ENCODE assay signal across 10 cellular contexts in genomic region chr3:112132975-112133448, GRCh38. TPM values are rescaled to one million over a fixed set of nuclear protein-coding genes. Genes with fewer than 3 reads are reported as not detected.
DNase-seq lines count a peak whose midpoint lies in the region; ATAC-seq, FAIRE-seq and TF ChIP-seq lines count a peak whose summit lies in the region.
"Had no signal": no experiment of that assay in that cellular context is flagged by ENCODE, and none has a peak within 500 bp of the region (broad histone marks: within the 10 kb centered on the region; RNA-seq: fewer than 3 reads in every experiment).

TSS of gene GCSAM (minus strand) at chr3:112133248. CDS start at chr3:112133120, 128 bp downstream.

- H3F3A ChIP-seq in GM23338 (replicated peaks; ENCODE audit: low read depth) = no peaks in the 10 kb centered on the region

- peaks cover 46 to 94% (median 93%) of the 10 kb centered on the region in 4 donors for H3K4me1 Mint-ChIP-seq in naive thymus-derived CD8-positive, alpha-beta T cell
- H3K4me1 Mint-ChIP-seq in GM23338 = peaks cover 44% of the 10 kb centered on the region

- DNase-seq in GM18507 (ENCODE audit: extremely low spot score, insufficient read length, low read depth) = peak; percentile 54
- DNase-seq in NOMO-1 treated with dmso at 0.1 percent for 144 hours (lab: John Stamatoyannopoulos, UW; ENCODE audit: unreplicated experiment) = peak; percentile 80
- peak; percentile 39 for DNase-seq in activated gamma-delta T cell treated with anti-CD3 and anti-CD28 coated beads, Interleukin-2, amount 50 U/mL, for 16 hours (ENCODE audit: low read depth)
- peak; percentile 37 to 86 (median 68) for DNase-seq in naive thymus-derived CD8-positive, alpha-beta T cell
- DNase-seq in upper lobe of left lung = peak in 1 of 2 donors; percentile 66
- DNase-seq in D721Med (ENCODE audit: insufficient read length, low spot score) = no peak
- DNase-seq in GM23338 (ENCODE audit: low spot score) = no peak

- peak; percentile 100 for FAIRE-seq in GM18507 (lab: Jason Lieb, UNC)
- FAIRE-seq in D721Med (lab: Jason Lieb, UNC) = no peak

- H3K27ac Mint-ChIP-seq in naive thymus-derived CD8-positive, alpha-beta T cell = peak within 1 kb of the TSS; percentile 93 to 99 (median 98)
- no peak within 1 kb of the TSS; the same call in 1 of the 2 replicates for H3K27ac Mint-ChIP-seq in GM23338

- H4K20me1 ChIP-seq in GM23338 (replicated peaks; ENCODE audit: insufficient read depth) = no peaks in the 10 kb centered on the region

- H3K27me3 ChIP-seq in upper lobe of left lung (no peaks in the 10 kb centered on the region), GM23338 (ENCODE audit: insufficient read depth) (no peaks in the 10 kb centered on the region)

- ATAC-seq in HG02763 (IDR thresholded peaks at IDR 0.05; ENCODE audit: unreplicated experiment) (peak; percentile 79), upper lobe of left lung (ENCODE audit: low FRiP score in 2 of 2) (peak; percentile 78 to 82), GM23338 (no peak)
- ATAC-seq in naive thymus-derived CD8-positive, alpha-beta T cell = peak; percentile 73 to 75

- no peaks in the 10 kb centered on the region for H3K79me2 ChIP-seq in GM23338 (replicated peaks; ENCODE audit: insufficient read depth)

- POLR2A ChIA-PET in naive thymus-derived CD8-positive, alpha-beta T cell (lab: Charles Lee) = interaction anchor here (0.6 to 1.4 kb wide), 4 partner anchors 9 to 665 kb away, joined by 3 to 7 read pairs (median 4); no protein-coding TSS in a partner anchor

- H3K4me3 ChIP-seq in upper lobe of left lung (no peak within 1 kb of the TSS), GM23338 (no peak within 1 kb of the TSS)

- H3K4me2 ChIP-seq in GM23338 = no peak within 1 kb of the TSS

- H3K9me3 Mint-ChIP-seq in naive thymus-derived CD8-positive, alpha-beta T cell = no peaks in the 10 kb centered on the region
- H3K9me3 Mint-ChIP-seq in GM23338 = no peaks in the 10 kb centered on the region

- peaks cover 0 to 5% (median 0%) of the 10 kb centered on the region in 3 donors for H3K36me3 Mint-ChIP-seq in naive thymus-derived CD8-positive, alpha-beta T cell
- H3K36me3 Mint-ChIP-seq in GM23338 (ENCODE audit: low read depth) = no peaks in the 10 kb centered on the region

- H3K27me3 Mint-ChIP-seq in naive thymus-derived CD8-positive, alpha-beta T cell = no peaks in the 10 kb centered on the region
- no peaks in the 10 kb centered on the region for H3K27me3 Mint-ChIP-seq in GM23338 (ENCODE audit: insufficient read depth, low read depth, poor library complexity)

- peak within 1 kb of the TSS; percentile 89 to 100 (median 95) for H3K4me3 Mint-ChIP-seq in naive thymus-derived CD8-positive, alpha-beta T cell
- H3K4me3 Mint-ChIP-seq in GM23338 = no peak within 1 kb of the TSS

- TF ChIP-seq CTCF in upper lobe of left lung (IDR thresholded peaks at IDR 0.05) (no peak), D721Med (IDR thresholded peaks at IDR 0.05; ENCODE audit: insufficient read depth, missing control alignments) (no peak), GM23338 (conservative IDR thresholded peaks at IDR 0.05; ENCODE audit: low read depth in 2 of 2) (no peak)

- H3K36me3 ChIP-seq in upper lobe of left lung = no peaks in the 10 kb centered on the region
- H3K36me3 ChIP-seq in GM23338 (ENCODE audit: insufficient read depth) = no peaks in the 10 kb centered on the region

- H3K27ac ChIP-seq in upper lobe of left lung (no peak within 1 kb of the TSS), GM23338 (ENCODE audit: low read depth) (no peak within 1 kb of the TSS)

- H3K9me2 ChIP-seq in GM23338 (ENCODE audit: insufficient read depth) = no peaks in the 10 kb centered on the region

- 42 to 52% methylated on average over 5 of the region's 5 CpGs for WGBS in upper lobe of left lung, 2 donors

- H3K9me3 ChIP-seq in upper lobe of left lung = no peaks in the 10 kb centered on the region

- H3K4me1 ChIP-seq in upper lobe of left lung (peaks cover 0 to 7% (median 0%) of the 10 kb centered on the region in 4 donors), GM23338 (ENCODE audit: insufficient read depth) (peaks cover 25% of the 10 kb centered on the region)

- no peak for TF ChIP-seq POLR2A in upper lobe of left lung (IDR thresholded peaks at IDR 0.05)

- no peak within 1 kb of the TSS for H2AFZ ChIP-seq in GM23338

- no peak for TF ChIP-seq EP300 in upper lobe of left lung (IDR thresholded peaks at IDR 0.05)

TF ChIP-seq in GM23338, 12 proteins besides CTCF, POLR2A, EP300 and RAD21:
- TF ChIP-seq NANOG (IDR thresholded peaks at IDR 0.05; ENCODE audit: borderline replicate concordance) (no peak), POLR2AphosphoS5 (IDR thresholded peaks at IDR 0.05; ENCODE audit: low read depth) (no peak), JUNB (IDR thresholded peaks at IDR 0.05; ENCODE audit: unreplicated experiment) (no peak), REST (IDR thresholded peaks at IDR 0.05; ENCODE audit: unreplicated experiment) (no peak), EZH2phosphoT487 (IDR thresholded peaks at IDR 0.05; ENCODE audit: unreplicated experiment) (no peak)

RNA-seq across cellular contexts. Expression of gene GCSAM, which starts in this region (rescaled TPM):
- total RNA-seq in naive thymus-derived CD8-positive, alpha-beta T cell = 10 to 100 TPM; 15.1 TPM
- 10 to 100 TPM; 18.1 to 25.3 (median 22.0) TPM for polyA plus RNA-seq in naive thymus-derived CD8-positive, alpha-beta T cell
- under 1 TPM in 4 of 6 donors, not detected in 2; 0.31 to 0.81 (median 0.52) TPM for total RNA-seq in upper lobe of left lung
- total RNA-seq in GM23338 (2014; rRNA removed; shearing (Covaris generic)) = not detected in 2 replicates
- 0.73 and 0.86 TPM in 2 replicates for polyA plus RNA-seq in GM23338 (2016; fragmentation: Nextera tagmentation; extraction: Ambion mirVana)
- total RNA-seq: kidney epithelial cell, LHCN-M2 had no signal

Comparison
In these comparisons a context has a peak if more than half of its experiments do, and no peak if none do; other contexts are left out.
1. RNA of gene GCSAM (total RNA-seq): 15.1 TPM in naive thymus-derived CD8-positive, alpha-beta T cell; 0.31 to 0.81 TPM in upper lobe of left lung and not detected in GM23338; every median in the first group is over 4 times any median in the second.
2. RNA of gene GCSAM (polyA plus RNA-seq): 18.1 to 25.3 TPM in naive thymus-derived CD8-positive, alpha-beta T cell; 0.73 to 0.86 TPM in GM23338; every median in the first group is over 10 times any median in the second.
3. Peak in ATAC-seq in upper lobe of left lung; RNA of the gene not detected or under 1 TPM.
4. DNase-seq: peak in GM18507 (single experiment), NOMO-1 treated with dmso at 0.1 percent for 144 hours (single experiment), activated gamma-delta T cell treated with anti-CD3 and anti-CD28 coated beads, Interleukin-2, amount 50 U/mL, for 16 hours (single experiment) and naive thymus-derived CD8-positive, alpha-beta T cell (10 of 10); none in D721Med (single experiment) and GM23338 (single experiment).